ENCODE assay signal across 19 cellular contexts in the genomic region with DNA sequence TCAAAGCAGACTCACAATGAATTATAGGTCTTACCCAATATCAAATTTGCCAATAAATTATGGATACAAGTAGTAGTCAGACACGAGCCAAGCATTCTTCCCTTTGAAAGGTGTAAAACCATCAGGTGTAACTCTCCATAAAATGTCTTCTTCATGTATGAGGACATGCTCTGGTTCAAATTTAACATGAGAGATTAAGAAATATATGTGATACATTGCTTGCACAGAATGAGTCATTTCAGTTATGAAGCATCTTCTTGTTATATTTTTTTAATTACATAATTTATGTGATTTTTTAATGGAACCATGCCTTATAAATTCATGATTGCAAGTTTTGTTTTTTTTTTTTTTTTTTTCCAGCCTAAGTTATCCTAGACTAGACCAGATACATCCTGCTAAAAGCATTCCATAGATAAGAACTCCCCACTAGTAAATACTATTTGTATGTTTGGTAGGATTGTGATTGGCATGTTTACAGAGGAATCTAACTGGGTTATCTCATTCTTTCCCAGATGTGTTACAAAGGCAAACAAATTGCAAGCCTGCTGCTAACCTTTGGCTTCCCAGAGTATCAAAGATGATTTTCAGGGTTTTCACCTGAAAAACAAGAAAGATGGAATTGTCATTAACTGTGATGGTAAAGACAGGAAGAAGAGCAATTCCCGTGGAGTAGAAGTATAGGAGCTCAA.
DNase-seq lines count a peak whose midpoint lies in the region; ATAC-seq and TF ChIP-seq lines count a peak whose summit lies in the region.
"Had no signal": no experiment of that assay in that cellular context is flagged by ENCODE, and none has a peak within 500 bp of the region (broad histone marks: within the 10 kb centered on the region; RNA-seq: fewer than 3 reads in every experiment).

No MANE protein-coding gene starts in this region.

- no peak overlapping the region for H4K91ac ChIP-seq in trophoblast cell (ENCODE audit: low read depth, low read length)

- H3K9me3 ChIP-seq in HUES48 (ENCODE audit: control insufficient read depth, insufficient read depth, low read length) (no peaks in the 10 kb centered on the region), fibroblast of lung (ENCODE audit: control insufficient read depth, insufficient read depth, low read depth, low read length) (no peaks in the 10 kb centered on the region), trophoblast cell (ENCODE audit: insufficient read depth, low read depth, low read length) (no peaks in the 10 kb centered on the region)
- H3K9me3 ChIP-seq: ascending aorta; BLaER1 treated with 17β-estradiol and CSF1 and Interleukin-3, amounts not matched to agents 10 nM and 100 nM had no signal

- peaks cover 5% of the 10 kb centered on the region for H3K79me1 ChIP-seq in trophoblast cell (ENCODE audit: low read length)

- no peaks in the 10 kb centered on the region for H4K20me1 ChIP-seq in fibroblast of lung (ENCODE audit: control insufficient read depth, extremely low read depth, insufficient read depth, low read length)
- H4K20me1 ChIP-seq: BLaER1 treated with 17β-estradiol and CSF1 and Interleukin-3, amounts not matched to agents 10 nM and 100 nM had no signal

- DNase-seq in fibroblast of lung (ENCODE audit: low read depth in 2 of 2) = peak; percentile 20 to 36
- peak in 1 of 2 donors; percentile 1 for DNase-seq in trophoblast cell
- no peak for DNase-seq in OCI-M1 (lab: John Stamatoyannopoulos, UW)
- DNase-seq in AML-193 (lab: John Stamatoyannopoulos, UW) = no peak
- DNase-seq: activated CD4-positive, alpha-beta T cell treated with anti-CD3 and anti-CD28 coated beads for 4 hours; activated naive CD4-positive, alpha-beta T cell; dorsolateral prefrontal cortex; KG1; naive B cell; NCI-H1417 treated with DMSO at 0.1 percent for 48 hours; posterior cingulate gyrus; SIG-M5; stimulated activated naive CD4-positive, alpha-beta T cell had no signal

- no peak overlapping the region for H2BK120ac ChIP-seq in trophoblast cell (ENCODE audit: insufficient read depth, low read length, poor library complexity)

- H3K4me3 ChIP-seq in HUES48 (ENCODE audit: low read depth, low read length) (no peak overlapping the region; the same call in 1 of the 2 replicates), fibroblast of lung (replicated peaks in 1 of 4; ENCODE audit: control extremely low read depth in 1 of 4, insufficient read depth in 1 of 4, low read depth in 3 of 4, low read length in 4 of 4) (no peak overlapping the region), trophoblast cell (ENCODE audit: low read depth, low read length) (no peak overlapping the region)
- H3K4me3 ChIP-seq: ascending aorta; BLaER1 treated with 17β-estradiol and CSF1 and Interleukin-3, amounts not matched to agents 10 nM and 100 nM had no signal

- peak overlapping the region; percentile 87 for H3K27ac ChIP-seq in HUES48 (ENCODE audit: low read depth, low read length)
- peak overlapping the region; percentile 25; the same call in 1 of the 2 replicates for H3K27ac ChIP-seq in VCaP
- no peak overlapping the region for H3K27ac ChIP-seq in fibroblast of lung (ENCODE audit: insufficient read depth, low read length)
- H3K27ac ChIP-seq in trophoblast cell (ENCODE audit: low read depth, low read length) = peak overlapping the region; percentile 93
- H3K27ac ChIP-seq: ascending aorta; BLaER1 treated with 17β-estradiol and CSF1 and Interleukin-3, amounts not matched to agents 10 nM and 100 nM; dorsolateral prefrontal cortex had no signal

- H2AK5ac ChIP-seq in trophoblast cell (ENCODE audit: low read length) = no peak overlapping the region

- no peak overlapping the region for H2BK12ac ChIP-seq in trophoblast cell (ENCODE audit: low read length)

- H3K9ac ChIP-seq in HUES48 (ENCODE audit: low read depth, low read length) (peak overlapping the region; percentile 7; the same call in 1 of the 2 replicates), fibroblast of lung (ENCODE audit: insufficient read depth, low read length) (no peak overlapping the region), trophoblast cell (ENCODE audit: low read length) (no peak overlapping the region)
- H3K9ac ChIP-seq: BLaER1 treated with 17β-estradiol and CSF1 and Interleukin-3, amounts not matched to agents 10 nM and 100 nM had no signal

- no peak overlapping the region for H3K4me2 ChIP-seq in fibroblast of lung (ENCODE audit: extremely low read depth, insufficient read depth, low read length)
- H3K4me2 ChIP-seq in trophoblast cell (ENCODE audit: low read length) = no peak overlapping the region
- H3K4me2 ChIP-seq: BLaER1 treated with 17β-estradiol and CSF1 and Interleukin-3, amounts not matched to agents 10 nM and 100 nM had no signal

- no peaks in the 10 kb centered on the region for H3K27me3 ChIP-seq in HUES48 (ENCODE audit: control insufficient read depth, insufficient read depth, low read length)
- H3K27me3 ChIP-seq in fibroblast of lung (ENCODE audit: control insufficient read depth, insufficient read depth, low read length) = no peaks in the 10 kb centered on the region
- no peaks in the 10 kb centered on the region for H3K27me3 ChIP-seq in trophoblast cell (ENCODE audit: insufficient read depth, low read length)
- H3K27me3 ChIP-seq: ascending aorta; BLaER1 treated with 17β-estradiol and CSF1 and Interleukin-3, amounts not matched to agents 10 nM and 100 nM; dorsolateral prefrontal cortex had no signal

- no peak overlapping the region for H2AFZ ChIP-seq in fibroblast of lung (ENCODE audit: low read length)
- no peak overlapping the region for H2AFZ ChIP-seq in trophoblast cell (ENCODE audit: insufficient read depth, low read length, poor library complexity)

- H3K4me1 ChIP-seq in HUES48 (ENCODE audit: control insufficient read depth, insufficient read depth, low read length) = peaks cover 21% of the 10 kb centered on the region
- H3K4me1 ChIP-seq in fibroblast of lung (ENCODE audit: control insufficient read depth, extremely low read depth, insufficient read depth, low read length) = no peaks in the 10 kb centered on the region
- peaks cover 0 to 1% of the 10 kb centered on the region in 2 experiments for H3K4me1 ChIP-seq in trophoblast cell (ENCODE audit: control insufficient read depth in 1 of 2, insufficient read depth in 2 of 2, low read length in 2 of 2)
- H3K4me1 ChIP-seq: ascending aorta; BLaER1 treated with 17β-estradiol and CSF1 and Interleukin-3, amounts not matched to agents 10 nM and 100 nM had no signal

- no peak for TF ChIP-seq CTCF in VCaP (conservative IDR thresholded peaks at IDR 0.05)
- no peak for TF ChIP-seq CTCF in fibroblast of lung (conservative IDR thresholded peaks at IDR 0.05 in 1 of 2, IDR thresholded peaks at IDR 0.05 in 1 of 2; ENCODE audit: low read depth in 1 of 2, low read length in 2 of 2)

- H3K14ac ChIP-seq in trophoblast cell (ENCODE audit: low read length) = no peak overlapping the region

- no peak overlapping the region for H4K8ac ChIP-seq in trophoblast cell (ENCODE audit: low read depth, low read length)

- no peak overlapping the region for H3K23ac ChIP-seq in trophoblast cell (ENCODE audit: low read length)

- H3K18ac ChIP-seq in trophoblast cell (ENCODE audit: low read length) = no peak overlapping the region

- ATAC-seq in HG02852 (IDR thresholded peaks at IDR 0.05; ENCODE audit: unreplicated experiment) (no peak), GM18502 (IDR thresholded peaks at IDR 0.05; ENCODE audit: poor library complexity, unreplicated experiment) (no peak)

- H3K36me3 ChIP-seq in HUES48 (ENCODE audit: control insufficient read depth, insufficient read depth, low read length) (no peaks in the 10 kb centered on the region), fibroblast of lung (ENCODE audit: control insufficient read depth, insufficient read depth, low read length) (no peaks in the 10 kb centered on the region), trophoblast cell (ENCODE audit: control insufficient read depth in 1 of 2, insufficient read depth in 2 of 2, low read length in 2 of 2) (no peaks in the 10 kb centered on the region)
- H3K36me3 ChIP-seq: ascending aorta; BLaER1 treated with 17β-estradiol and CSF1 and Interleukin-3, amounts not matched to agents 10 nM and 100 nM had no signal

- WGBS in trophoblast cell (ENCODE audit: extremely low coverage, insufficient coverage, insufficient read length) = no CpG with 5 or more reads among the region's 2 CpGs

- H3K79me2 ChIP-seq in fibroblast of lung (ENCODE audit: control insufficient read depth, insufficient read depth, low read length) = no peaks in the 10 kb centered on the region
- H3K79me2 ChIP-seq in trophoblast cell (ENCODE audit: control insufficient read depth, insufficient read depth, low read length, poor library complexity) = no peaks in the 10 kb centered on the region

- no peak overlapping the region for H3K4ac ChIP-seq in trophoblast cell (ENCODE audit: low read depth, low read length)

- H4K12ac ChIP-seq in trophoblast cell (ENCODE audit: low read depth, low read length) = no peak overlapping the region

- no peak overlapping the region for H2BK5ac ChIP-seq in trophoblast cell (ENCODE audit: low read depth, low read length, poor library complexity)

Comparison
In these comparisons a context has a peak if more than half of its experiments do, and no peak if none do; other contexts are left out.
1. DNase-seq: peak in fibroblast of lung (2 of 2); none in OCI-M1 (single experiment) and AML-193 (0 of 2).